ENCODE assay signal across 10 cellular contexts in genomic region chr1:6519935-6520621, GRCh38. TPM values are rescaled to one million over a fixed set of nuclear protein-coding genes. Genes with fewer than 3 reads are reported as not detected.
DNase-seq lines count a peak whose midpoint lies in the region; ATAC-seq and TF ChIP-seq lines count a peak whose summit lies in the region.
"Had no signal": no experiment of that assay in that cellular context is flagged by ENCODE, and none has a peak within 500 bp of the region (broad histone marks: within the 10 kb centered on the region; RNA-seq: fewer than 3 reads in every experiment).

No MANE protein-coding gene starts in this region.

- H3K27me3 Mint-ChIP-seq in progenitor cell of endocrine pancreas, result no peaks in the 10 kb centered on the region

- no peaks in the 10 kb centered on the region for H4K20me1 ChIP-seq in GM23248 (ENCODE audit: insufficient read depth)

- DNase-seq in GM23248 (peak; percentile 91), RPMI7951 (ENCODE audit: low read depth) (peak; percentile 94), progenitor cell of endocrine pancreas (ENCODE audit: low spot score, unreplicated experiment) (no peak), GDM1 (lab: John Stamatoyannopoulos, UW) (no peak), NCI-H2029 (lab: John Stamatoyannopoulos, UW) (no peak)
- no peak for DNase-seq in stimulated activated CD4-positive, alpha-beta T cell treated with anti-CD3 and anti-CD28 coated beads, Interleukin-4, amount 100 ng/mL, for 4 hours
- DNase-seq in activated effector memory CD4-positive, alpha-beta T cell treated with Interleukin-2 at 50 U/mL for 16 hours, result no peak

- H3K27ac ChIP-seq in GM23248, result peak overlapping the region; percentile 41
- no peak overlapping the region for H3K27ac ChIP-seq in gastroesophageal sphincter

- H3K9me2 ChIP-seq in GM23248 (ENCODE audit: insufficient read depth), result no peaks in the 10 kb centered on the region

- no peaks in the 10 kb centered on the region for H3K9me3 Mint-ChIP-seq in progenitor cell of endocrine pancreas (ENCODE audit: low read depth)

- H3K4me3 ChIP-seq in GM23248, result no peak overlapping the region
- no peak overlapping the region for H3K4me3 ChIP-seq in gastroesophageal sphincter

- in situ Hi-C loops in GM23248 (cut with MboI), result no loop called here

- H3K4me2 ChIP-seq in GM23248 (ENCODE audit: unreplicated experiment), result no peak overlapping the region

- H3K4me3 Mint-ChIP-seq in progenitor cell of endocrine pancreas (ENCODE audit: low read depth), result no peak overlapping the region

- H3K4me1 ChIP-seq in GM23248 (ENCODE audit: insufficient read depth), result peaks cover 36% of the 10 kb centered on the region
- H3K4me1 ChIP-seq in gastroesophageal sphincter, result peaks cover 0 to 15% (median 0%) of the 10 kb centered on the region in 3 donors

- no peak for TF ChIP-seq CTCF in gastroesophageal sphincter (IDR thresholded peaks at IDR 0.05)
- TF ChIP-seq CTCF in progenitor cell of endocrine pancreas (IDR thresholded peaks at IDR 0.05; ENCODE audit: unreplicated experiment), result no peak

- H3K9me3 ChIP-seq in GM23248 (ENCODE audit: low read depth) (no peaks in the 10 kb centered on the region), gastroesophageal sphincter (no peaks in the 10 kb centered on the region)

- no peak overlapping the region for H3K9ac ChIP-seq in GM23248

- peak; percentile 63 for ATAC-seq in gastroesophageal sphincter

- peaks cover 33% of the 10 kb centered on the region for H3F3A ChIP-seq in GM23248 (ENCODE audit: insufficient read depth)

- H3K27me3 ChIP-seq in GM23248 (replicated peaks; ENCODE audit: insufficient read depth) (no peaks in the 10 kb centered on the region), gastroesophageal sphincter (no peaks in the 10 kb centered on the region)

- TF ChIP-seq POLR2A in gastroesophageal sphincter (IDR thresholded peaks at IDR 0.05), result no peak

- H3K79me2 ChIP-seq in GM23248 (ENCODE audit: insufficient read depth), result no peaks in the 10 kb centered on the region

- H3K27ac Mint-ChIP-seq in progenitor cell of endocrine pancreas, result peak overlapping the region; percentile 52

- no peak overlapping the region for H2AFZ ChIP-seq in GM23248

- H3K36me3 Mint-ChIP-seq in progenitor cell of endocrine pancreas (ENCODE audit: insufficient read depth), result peaks cover 5% of the 10 kb centered on the region

- 9 to 10% methylated on average over 13 of the region's 13 CpGs for WGBS in GM23248 (ENCODE audit: low coverage in 1 of 2, low lambda C conversion rate in 2 of 2, missing lambda C conversion rate in 2 of 2), 2 experiments
- 17 to 24% methylated on average over 8 to 10 of the region's 13 CpGs for WGBS in gastroesophageal sphincter (ENCODE audit: low coverage in 1 of 2), 2 donors

- no peak for TF ChIP-seq EP300 in gastroesophageal sphincter (IDR thresholded peaks at IDR 0.05)

- H3K4me1 Mint-ChIP-seq in progenitor cell of endocrine pancreas (ENCODE audit: low read depth), result peaks cover 3% of the 10 kb centered on the region

- no peaks in the 10 kb centered on the region for H3K36me3 ChIP-seq in GM23248 (ENCODE audit: low read depth)
- H3K36me3 ChIP-seq in gastroesophageal sphincter, result peaks cover 0 to 9% of the 10 kb centered on the region in 2 donors

RNA-seq across cellular contexts. Expression of gene PLEKHG5, which starts 28.6 kb away (rescaled TPM):
- 7.0 and 7.6 TPM in 2 replicates for total RNA-seq in GM23248 (2014; rRNA removed; shearing (Covaris generic))
- polyA plus RNA-seq in GM23248 (2016; fragmentation: Nextera tagmentation; extraction: Ambion mirVana), result 2.0 and 2.8 TPM in 2 replicates
- 0.60 and 1.3 TPM in 2 replicates for total RNA-seq in RPMI7951 (2014; rRNA removed; shearing (Covaris generic))
- total RNA-seq in gastroesophageal sphincter (10 to 100 TPM in 3 of 4 donors, 1 to 10 TPM in 1; 8.6 to 14.0 (median 11.4) TPM), progenitor cell of endocrine pancreas (72.3 and 77.0 TPM in 2 replicates)

RNA-seq across cellular contexts. Expression of gene NOL9, which starts 34.2 kb away (rescaled TPM):
- 16.6 and 27.8 TPM in 2 replicates for total RNA-seq in GM23248 (2014; rRNA removed; shearing (Covaris generic))
- 13.0 and 15.7 TPM in 2 replicates for polyA plus RNA-seq in GM23248 (2016; fragmentation: Nextera tagmentation; extraction: Ambion mirVana)
- total RNA-seq in RPMI7951 (2014; rRNA removed; shearing (Covaris generic)), result 14.4 and 14.5 TPM in 2 replicates
- total RNA-seq in gastroesophageal sphincter (10 to 100 TPM; 21.2 to 32.2 (median 25.7) TPM), progenitor cell of endocrine pancreas (44.1 and 49.5 TPM in 2 replicates)

RNA-seq across cellular contexts. Expression of gene TAS1R1, which starts 35.0 kb away (rescaled TPM):
- total RNA-seq in GM23248 (2014; rRNA removed; shearing (Covaris generic)), result not detected in 2 replicates
- not detected in 2 replicates for polyA plus RNA-seq in GM23248 (2016; fragmentation: Nextera tagmentation; extraction: Ambion mirVana)
- total RNA-seq in RPMI7951 (2014; rRNA removed; shearing (Covaris generic)), result 0.20 TPM in 1 of 2 replicates, not detected in the other
- total RNA-seq in gastroesophageal sphincter, result not detected
- total RNA-seq in progenitor cell of endocrine pancreas, result not detected in 2 replicates
- total RNA-seq: glomerular endothelial cell, HT1080 had no signal

RNA-seq across cellular contexts. Expression of gene TNFRSF25, which starts 54.1 kb away (rescaled TPM):
- 5.6 and 12.1 TPM in 2 replicates for total RNA-seq in GM23248 (2014; rRNA removed; shearing (Covaris generic))
- 2.5 and 3.1 TPM in 2 replicates for polyA plus RNA-seq in GM23248 (2016; fragmentation: Nextera tagmentation; extraction: Ambion mirVana)
- 0.12 and 0.49 TPM in 2 replicates for total RNA-seq in RPMI7951 (2014; rRNA removed; shearing (Covaris generic))
- total RNA-seq in gastroesophageal sphincter (10 to 100 TPM in 2 of 4 donors, 1 to 10 TPM in 2; 4.2 to 11.2 (median 8.8) TPM), progenitor cell of endocrine pancreas (68.3 and 68.9 TPM in 2 replicates)

RNA-seq across cellular contexts. Expression of gene ZBTB48, which starts 59.7 kb away (rescaled TPM):
- total RNA-seq in GM23248 (2014; rRNA removed; shearing (Covaris generic)), result 16.4 and 31.7 TPM in 2 replicates
- 11.2 and 15.4 TPM in 2 replicates for polyA plus RNA-seq in GM23248 (2016; fragmentation: Nextera tagmentation; extraction: Ambion mirVana)
- 11.4 and 15.6 TPM in 2 replicates for total RNA-seq in RPMI7951 (2014; rRNA removed; shearing (Covaris generic))
- 10 to 100 TPM; 12.7 to 17.7 (median 14.1) TPM for total RNA-seq in gastroesophageal sphincter
- total RNA-seq in progenitor cell of endocrine pancreas, result 49.7 and 55.9 TPM in 2 replicates

Comparison
In these comparisons a context has a peak if more than half of its experiments do, and no peak if none do; other contexts are left out.
1. DNase-seq: peak in GM23248 (single experiment) and RPMI7951 (single experiment); none in progenitor cell of endocrine pancreas (single experiment), GDM1 (single experiment), NCI-H2029 (single experiment), stimulated activated CD4-positive, alpha-beta T cell treated with anti-CD3 and anti-CD28 coated beads, Interleukin-4, amount 100 ng/mL, for 4 hours (0 of 2) and activated effector memory CD4-positive, alpha-beta T cell treated with Interleukin-2 at 50 U/mL for 16 hours (single experiment).